ENCODE assay signal across 10 cellular contexts in the genomic region with DNA sequence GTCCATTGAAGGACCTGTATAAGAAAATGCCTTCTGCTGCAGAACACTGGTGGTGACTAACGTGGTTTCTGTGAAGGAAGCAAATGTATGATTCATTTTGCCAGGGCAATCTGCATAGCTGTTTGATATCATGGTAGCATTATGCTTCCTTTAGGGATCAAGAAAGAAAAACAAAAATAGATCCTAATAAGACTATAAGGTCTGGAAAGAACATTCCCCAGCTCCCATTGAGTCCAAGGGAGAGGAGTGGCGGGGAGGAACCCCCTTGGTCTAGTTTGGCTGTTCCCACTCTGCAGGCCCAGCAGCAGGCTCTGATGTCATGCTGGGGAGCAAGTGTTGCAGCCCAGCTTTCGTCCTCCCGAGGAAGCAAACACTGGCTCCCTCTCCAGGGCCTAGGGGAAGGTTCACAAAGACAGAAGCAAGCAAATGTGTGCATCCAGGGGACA.
A peak's percentile ranks its signal among the peaks of the same experiment; 100 is the strongest.
DNase-seq lines count a peak whose midpoint lies in the region; ATAC-seq lines count a peak whose summit lies in the region.
"Had no signal": no experiment of that assay in that cellular context is flagged by ENCODE, and none has a peak within 500 bp of the region (broad histone marks: within the 10 kb centered on the region; RNA-seq: fewer than 3 reads in every experiment).

No MANE protein-coding gene starts in this region.

- no peak overlapping the region for H3K27ac Mint-ChIP-seq in naive thymus-derived CD8-positive, alpha-beta T cell
- H3K27ac Mint-ChIP-seq: B cell had no signal

- no peaks in the 10 kb centered on the region for H3K9me3 ChIP-seq in SJCRH30 (replicated peaks)

- H3K4me1 Mint-ChIP-seq in naive thymus-derived CD8-positive, alpha-beta T cell = no peaks in the 10 kb centered on the region
- H3K4me1 Mint-ChIP-seq: B cell; central memory CD8-positive, alpha-beta T cell had no signal

- H3K4me3 ChIP-seq in SJCRH30 (no peak overlapping the region), skeletal muscle cell (ENCODE audit: low read depth, low read length) (no peak overlapping the region)

- ATAC-seq in HG02884 (IDR thresholded peaks at IDR 0.05; ENCODE audit: unreplicated experiment) (no peak), GM19023 (IDR thresholded peaks at IDR 0.05; ENCODE audit: unreplicated experiment) (no peak)
- ATAC-seq in naive thymus-derived CD8-positive, alpha-beta T cell = no peak

- no peak overlapping the region for H3K4me3 Mint-ChIP-seq in naive thymus-derived CD8-positive, alpha-beta T cell
- H3K4me3 Mint-ChIP-seq: B cell; central memory CD8-positive, alpha-beta T cell had no signal

- no peaks in the 10 kb centered on the region for H3K9me3 Mint-ChIP-seq in naive thymus-derived CD8-positive, alpha-beta T cell
- H3K9me3 Mint-ChIP-seq: central memory CD8-positive, alpha-beta T cell had no signal

- peak; percentile 16 for DNase-seq in NCI-H82 (lab: John Stamatoyannopoulos, UW)
- DNase-seq in NCI-H82 treated with DMSO at 0.1 percent for 48 hours (lab: John Stamatoyannopoulos, UW; ENCODE audit: unreplicated experiment) = no peak
- peak; percentile 72 to 79 for DNase-seq in SJCRH30
- peak; percentile 30 for DNase-seq in fibroblast of the conjunctiva (ENCODE audit: low read depth)
- peak; percentile 47 for DNase-seq in skeletal muscle cell (ENCODE audit: low read depth)
- DNase-seq in naive thymus-derived CD8-positive, alpha-beta T cell = no peak

- POLR2A ChIA-PET in naive thymus-derived CD8-positive, alpha-beta T cell (lab: Charles Lee) = interaction anchor here (0.7 to 1.2 kb wide), 3 partner anchors 26 to 242 kb away, joined by 3 read pairs; no protein-coding TSS in a partner anchor

- no peak overlapping the region for H3K27ac ChIP-seq in SJCRH30

- peaks cover 0 to 9% (median 2%) of the 10 kb centered on the region in 5 donors for H3K27me3 Mint-ChIP-seq in naive thymus-derived CD8-positive, alpha-beta T cell
- H3K27me3 Mint-ChIP-seq: central memory CD8-positive, alpha-beta T cell had no signal

- peaks cover 13% of the 10 kb centered on the region for H3K4me1 ChIP-seq in SJCRH30

- no peaks in the 10 kb centered on the region for H3K27me3 ChIP-seq in SJCRH30

- no peaks in the 10 kb centered on the region for H3K36me3 ChIP-seq in SJCRH30

- H3K36me3 Mint-ChIP-seq in naive thymus-derived CD8-positive, alpha-beta T cell = no peaks in the 10 kb centered on the region

Comparison
In these comparisons a context has a peak if more than half of its experiments do, and no peak if none do; other contexts are left out.
1. DNase-seq: peak in NCI-H82 (single experiment), SJCRH30 (2 of 2), fibroblast of the conjunctiva (single experiment) and skeletal muscle cell (single experiment); none in NCI-H82 treated with DMSO at 0.1 percent for 48 hours (single experiment) and naive thymus-derived CD8-positive, alpha-beta T cell (0 of 10).